ENCODE assay signal across 11 cellular contexts in the genomic region with DNA sequence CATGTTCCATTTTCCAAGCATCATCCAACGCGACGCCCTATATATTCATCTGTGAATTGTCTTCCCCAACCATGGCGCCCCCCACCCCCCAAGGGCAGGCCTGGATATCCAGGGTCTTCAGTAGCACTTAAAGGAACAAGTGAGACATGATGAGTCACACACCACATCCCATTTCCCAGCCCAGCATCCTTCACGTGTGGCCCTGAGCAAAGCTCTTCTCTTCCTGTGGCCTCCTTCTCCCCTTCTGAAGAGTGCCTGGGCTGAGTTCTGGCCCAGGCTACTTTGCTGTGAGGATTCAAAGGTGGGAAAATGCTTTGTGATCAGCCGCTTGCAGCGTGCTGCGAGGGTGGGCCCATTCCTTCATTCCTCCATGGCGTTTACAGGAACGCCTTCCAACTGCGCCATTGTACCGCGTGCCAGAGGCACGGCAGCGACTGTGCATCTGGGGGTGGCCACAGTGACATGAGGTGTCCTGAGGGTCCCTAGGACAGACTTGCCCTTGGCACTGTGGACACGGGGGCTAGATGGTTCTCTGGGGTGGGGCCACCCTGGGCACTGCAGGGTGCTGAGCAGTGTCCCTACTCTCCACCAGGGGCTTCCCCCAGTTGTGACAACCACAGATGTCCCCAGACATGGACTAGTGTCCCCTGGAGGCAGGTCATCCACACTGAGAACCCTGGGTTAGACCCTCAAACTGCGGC. TPM values are rescaled to one million over a fixed set of nuclear protein-coding genes. Genes with fewer than 3 reads are reported as not detected.
DNase-seq lines count a peak whose midpoint lies in the region; ATAC-seq and TF ChIP-seq lines count a peak whose summit lies in the region.
"Had no signal": no experiment of that assay in that cellular context is flagged by ENCODE, and none has a peak within 500 bp of the region (broad histone marks: within the 10 kb centered on the region; RNA-seq: fewer than 3 reads in every experiment).

No MANE protein-coding gene starts in this region.

- intact Hi-C loops in aorta (cut with DNase I) = no loop called here

- H3K4me3 ChIP-seq in adipocyte (ENCODE audit: low read length) (peak overlapping the region; percentile 68), mesenchymal stem cell (ENCODE audit: insufficient read depth in 1 of 2, low read depth in 1 of 2, low read length in 2 of 2) (no peak overlapping the region), hepatocyte (no peak overlapping the region), aorta (ENCODE audit: low read length in 2 of 2) (no peak overlapping the region)
- H3K4me3 ChIP-seq: cardiac muscle cell had no signal

- no peak overlapping the region for H2BK15ac ChIP-seq in mesenchymal stem cell (ENCODE audit: low read depth, poor library complexity, severe bottlenecking)

- H3K18ac ChIP-seq in mesenchymal stem cell (ENCODE audit: low read depth in 1 of 2, low read length in 2 of 2) = peak overlapping the region; percentile 34 to 71

- no peaks in the 10 kb centered on the region for H4K20me1 ChIP-seq in hepatocyte (ENCODE audit: insufficient read depth, poor library complexity, severe bottlenecking)

- H2BK12ac ChIP-seq in mesenchymal stem cell (ENCODE audit: low read length in 2 of 2) = peak overlapping the region in 1 of 2 experiments; percentile 37

- no peak for TF ChIP-seq CTCF in hepatocyte (IDR thresholded peaks at IDR 0.05; ENCODE audit: poor library complexity)

- no peaks in the 10 kb centered on the region for H3K9me2 ChIP-seq in hepatocyte (replicated peaks; ENCODE audit: insufficient read depth)

- DNase-seq in COLO829 (ENCODE audit: low spot score) (peak; percentile 45), HT1080 (ENCODE audit: low read depth) (peak; percentile 85), adipocyte (ENCODE audit: low read depth) (no peak), mesenchymal stem cell (peak; percentile 79), DMS53 (lab: John Stamatoyannopoulos, UW) (no peak), hepatocyte (ENCODE audit: low spot score) (no peak), KG1 (lab: John Stamatoyannopoulos, UW) (no peak), aorta (no peak)
- DNase-seq: NCI-H446, retina had no signal

- H4K91ac ChIP-seq in mesenchymal stem cell (ENCODE audit: low read length) = peak overlapping the region; percentile 76

- H2BK120ac ChIP-seq in mesenchymal stem cell (ENCODE audit: low read depth, low read length) = no peak overlapping the region

- H2AFZ ChIP-seq in mesenchymal stem cell (ENCODE audit: low read depth, low read length) (no peak overlapping the region), hepatocyte (no peak overlapping the region)

- H3K4me1 ChIP-seq in adipocyte (ENCODE audit: control insufficient read depth, insufficient read depth, low read length) = peaks cover 29% of the 10 kb centered on the region
- peaks cover 10% of the 10 kb centered on the region for H3K4me1 ChIP-seq in mesenchymal stem cell (ENCODE audit: control insufficient read depth, insufficient read depth, low read depth, low read length)
- H3K4me1 ChIP-seq in hepatocyte (ENCODE audit: insufficient read depth) = no peaks in the 10 kb centered on the region
- no peaks in the 10 kb centered on the region for H3K4me1 ChIP-seq in aorta (ENCODE audit: control insufficient read depth in 1 of 2, insufficient read depth in 2 of 2, low read length in 2 of 2)

- H3K9me3 ChIP-seq in adipocyte (ENCODE audit: control insufficient read depth, low read length) (no peaks in the 10 kb centered on the region), mesenchymal stem cell (ENCODE audit: control insufficient read depth, low read length) (no peaks in the 10 kb centered on the region), hepatocyte (ENCODE audit: low read depth) (no peaks in the 10 kb centered on the region), aorta (ENCODE audit: control insufficient read depth, low read length) (no peaks in the 10 kb centered on the region)

- no peaks in the 10 kb centered on the region for H3K27me3 ChIP-seq in adipocyte (replicated peaks; ENCODE audit: control insufficient read depth, insufficient read depth, low read length)
- no peaks in the 10 kb centered on the region for H3K27me3 ChIP-seq in mesenchymal stem cell (ENCODE audit: control insufficient read depth in 1 of 2, insufficient read depth in 1 of 2, low read length in 2 of 2)
- no peaks in the 10 kb centered on the region for H3K27me3 ChIP-seq in hepatocyte
- no peaks in the 10 kb centered on the region for H3K27me3 ChIP-seq in aorta (ENCODE audit: control insufficient read depth in 1 of 2, insufficient read depth in 2 of 2, low read length in 1 of 2)
- H3K27me3 ChIP-seq: cardiac muscle cell had no signal

- no peaks in the 10 kb centered on the region for H3K79me2 ChIP-seq in hepatocyte

- H3K9ac ChIP-seq in adipocyte (ENCODE audit: low read length) (peak overlapping the region; percentile 64), mesenchymal stem cell (ENCODE audit: low read length) (no peak overlapping the region)

- peak overlapping the region in 1 of 2 experiments; percentile 61 for H3K14ac ChIP-seq in mesenchymal stem cell (ENCODE audit: low read length in 2 of 2)

- peak overlapping the region in 1 of 2 experiments; percentile 6 for H3K4ac ChIP-seq in mesenchymal stem cell (ENCODE audit: low read depth in 1 of 2, low read length in 2 of 2)

- WGBS in mesenchymal stem cell = 84% methylated on average over 17 of the region's 17 CpGs
- WGBS in hepatocyte (ENCODE audit: low lambda C conversion rate, missing lambda C conversion rate) = 89% methylated on average over 17 of the region's 17 CpGs
- 83 to 84% methylated on average over 17 of the region's 17 CpGs for WGBS in aorta, 2 donors

- H4K8ac ChIP-seq in mesenchymal stem cell (ENCODE audit: low read length) = peak overlapping the region; percentile 59

- H3K23ac ChIP-seq in mesenchymal stem cell (ENCODE audit: low read length in 2 of 2) = no peak overlapping the region

- H2BK5ac ChIP-seq in mesenchymal stem cell (ENCODE audit: low read depth, low read length, poor library complexity, severe bottlenecking) = no peak overlapping the region

- H3K79me1 ChIP-seq in mesenchymal stem cell (replicated peaks; ENCODE audit: low read length, poor library complexity, severe bottlenecking) = peaks cover 2% of the 10 kb centered on the region

- H2AK5ac ChIP-seq in mesenchymal stem cell (ENCODE audit: low read length, severe bottlenecking) = peak overlapping the region; percentile 44

- H3K36me3 ChIP-seq in adipocyte (ENCODE audit: control insufficient read depth, insufficient read depth, low read length, severe bottlenecking) (peaks cover 79% of the 10 kb centered on the region), mesenchymal stem cell (ENCODE audit: control insufficient read depth in 1 of 2, insufficient read depth in 2 of 2, low read depth in 1 of 2, low read length in 2 of 2) (peaks cover 35 to 68% of the 10 kb centered on the region in 2 experiments), hepatocyte (replicated peaks; ENCODE audit: insufficient read depth, low read depth) (no peaks in the 10 kb centered on the region), aorta (ENCODE audit: control insufficient read depth in 1 of 2, insufficient read depth in 2 of 2, low read length in 1 of 2) (peaks cover 0 to 4% of the 10 kb centered on the region in 2 donors)

- H3K27ac ChIP-seq in mesenchymal stem cell (ENCODE audit: low read length, poor library complexity, severe bottlenecking) = no peak overlapping the region
- H3K27ac ChIP-seq in hepatocyte = no peak overlapping the region
- no peak overlapping the region for H3K27ac ChIP-seq in aorta (ENCODE audit: low read depth in 1 of 2, low read length in 2 of 2)
- H3K27ac ChIP-seq: cardiac muscle cell had no signal

- no peak overlapping the region for H3K4me2 ChIP-seq in mesenchymal stem cell (ENCODE audit: low read length, poor library complexity, severe bottlenecking)
- H3K4me2 ChIP-seq in hepatocyte = no peak overlapping the region

- ATAC-seq in aorta (ENCODE audit: low FRiP score) = no peak

RNA-seq across cellular contexts. Expression of a gene that starts 11.7 kb away (rescaled TPM):
- 0.03 and 0.06 TPM in 2 replicates for total RNA-seq in HT1080 (2014; rRNA removed; shearing (Covaris generic))
- 0.18 and 0.29 TPM in 2 replicates for polyA plus RNA-seq in HT1080 (2015; cell fraction: cytosol; rRNA removed)
- polyA plus RNA-seq in HT1080 (2015; cell fraction: nucleus; rRNA removed) = 0.61 and 0.77 TPM in 2 replicates
- 0.01 TPM for polyA plus RNA-seq in mesenchymal stem cell (2013, experiment 1 of 2)
- polyA plus RNA-seq in mesenchymal stem cell (2013, experiment 2 of 2) = 0.01 TPM
- total RNA-seq in hepatocyte (0.17 and 0.60 TPM in 2 replicates), aorta (1 to 10 TPM; 5.7 to 7.4 TPM)
- polyA plus RNA-seq in hepatocyte (0.27 and 0.55 TPM in 2 replicates), aorta (under 1 TPM; 0.61 to 0.63 TPM)

RNA-seq across cellular contexts. Expression of a gene that starts 28.4 kb away (rescaled TPM):
- not detected in 2 replicates for total RNA-seq in HT1080 (2014; rRNA removed; shearing (Covaris generic))
- polyA plus RNA-seq in HT1080 (2015; cell fraction: cytosol; rRNA removed) = not detected in 2 replicates
- not detected in 2 replicates for polyA plus RNA-seq in HT1080 (2015; cell fraction: nucleus; rRNA removed)
- polyA plus RNA-seq in mesenchymal stem cell (2013, experiment 1 of 2) = not detected
- not detected for polyA plus RNA-seq in mesenchymal stem cell (2013, experiment 2 of 2)
- total RNA-seq in hepatocyte (2.1 and 5.8 TPM in 2 replicates), aorta (1 to 10 TPM; 2.0 to 3.8 TPM)
- polyA plus RNA-seq in hepatocyte (6.1 and 6.4 TPM in 2 replicates), aorta (1 to 10 TPM in 1 of 2 donors, under 1 TPM in 1; 0.38 to 2.4 TPM)

RNA-seq across cellular contexts. Expression of a gene that starts 33.2 kb away (rescaled TPM):
- not detected in 2 replicates for total RNA-seq in HT1080 (2014; rRNA removed; shearing (Covaris generic))
- polyA plus RNA-seq in HT1080 (2015; cell fraction: cytosol; rRNA removed) = 0.02 and 0.08 TPM in 2 replicates
- 0.16 and 0.25 TPM in 2 replicates for polyA plus RNA-seq in HT1080 (2015; cell fraction: nucleus; rRNA removed)
- polyA plus RNA-seq in mesenchymal stem cell (2013, experiment 1 of 2) = 0.01 TPM
- polyA plus RNA-seq in mesenchymal stem cell (2013, experiment 2 of 2) = not detected
- total RNA-seq in hepatocyte = 5.4 and 6.3 TPM in 2 replicates
- polyA plus RNA-seq in hepatocyte = 9.8 and 11.4 TPM in 2 replicates
- 1 to 10 TPM; 1.4 to 2.8 TPM for total RNA-seq in aorta
- polyA plus RNA-seq in aorta = 1 to 10 TPM in 1 of 2 donors, under 1 TPM in 1; 0.75 to 1.5 TPM

RNA-seq across cellular contexts. Expression of a gene that starts 34.5 kb away (rescaled TPM):
- total RNA-seq in HT1080 (2014; rRNA removed; shearing (Covaris generic)) = 21.4 and 26.4 TPM in 2 replicates
- polyA plus RNA-seq in HT1080 (2015; cell fraction: cytosol; rRNA removed) = 40.6 and 45.7 TPM in 2 replicates
- 66.1 and 68.7 TPM in 2 replicates for polyA plus RNA-seq in HT1080 (2015; cell fraction: nucleus; rRNA removed)
- polyA plus RNA-seq in mesenchymal stem cell (2013, experiment 1 of 2) = 45.0 TPM
- 43.4 TPM for polyA plus RNA-seq in mesenchymal stem cell (2013, experiment 2 of 2)
- total RNA-seq in hepatocyte = 34.8 and 50.3 TPM in 2 replicates
- 73.0 and 73.2 TPM in 2 replicates for polyA plus RNA-seq in hepatocyte
- total RNA-seq in aorta = 10 to 100 TPM; 23.6 to 36.1 TPM
- polyA plus RNA-seq in aorta = 10 to 100 TPM; 15.4 to 47.9 TPM

RNA-seq across cellular contexts. Expression of a gene that starts 49.0 kb away (rescaled TPM):
- 48.4 and 75.4 TPM in 2 replicates for total RNA-seq in HT1080 (2014; rRNA removed; shearing (Covaris generic))
- polyA plus RNA-seq in HT1080 (2015; cell fraction: cytosol; rRNA removed) = 80.9 and 87.9 TPM in 2 replicates
- 57.1 and 63.2 TPM in 2 replicates for polyA plus RNA-seq in HT1080 (2015; cell fraction: nucleus; rRNA removed)
- polyA plus RNA-seq in mesenchymal stem cell (2013, experiment 1 of 2) = 89.7 TPM
- 95.2 TPM for polyA plus RNA-seq in mesenchymal stem cell (2013, experiment 2 of 2)
- 80.2 and 88.6 TPM in 2 replicates for total RNA-seq in hepatocyte
- polyA plus RNA-seq in hepatocyte = 36.8 and 44.7 TPM in 2 replicates
- 10 to 100 TPM; 84.9 to 86.7 TPM for total RNA-seq in aorta
- polyA plus RNA-seq in aorta = 100 to 1,000 TPM in 1 of 2 donors, 10 to 100 TPM in 1; 78.5 to 181 TPM

Comparison
In these comparisons a context has a peak if more than half of its experiments do, and no peak if none do; other contexts are left out.
1. DNase-seq: peak in COLO829 (single experiment), HT1080 (single experiment) and mesenchymal stem cell (single experiment); none in adipocyte (single experiment), DMS53 (single experiment), hepatocyte (single experiment), KG1 (single experiment) and aorta (0 of 2).